In the genomic region with DNA sequence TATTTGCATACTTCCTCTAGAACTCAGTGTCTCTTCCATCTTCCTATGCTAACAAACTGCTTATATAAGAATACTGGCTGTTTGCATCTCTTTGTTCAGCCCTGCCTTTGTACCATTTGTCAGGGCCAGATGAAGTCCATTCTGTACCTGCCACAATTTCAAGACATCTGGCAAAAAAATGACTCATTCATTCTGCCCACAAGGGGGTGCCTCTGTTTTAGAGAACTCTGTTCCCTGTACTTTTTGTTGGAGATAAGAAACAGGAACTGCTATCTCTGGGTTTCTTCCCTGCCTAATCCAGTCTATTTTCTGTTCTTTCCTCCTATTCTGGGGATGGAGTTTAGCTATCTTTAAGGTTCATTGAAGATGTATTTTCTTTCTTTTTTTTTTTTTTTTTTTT, we compare ENCODE assay signal across 17 cellular contexts. TPM values are rescaled to one million over a fixed set of nuclear protein-coding genes. Genes with fewer than 3 reads are reported as not detected.
DNase-seq lines count a peak whose midpoint lies in the region; ATAC-seq and TF ChIP-seq lines count a peak whose summit lies in the region.
"Had no signal": no experiment of that assay in that cellular context is flagged by ENCODE, and none has a peak within 500 bp of the region (broad histone marks: within the 10 kb centered on the region; RNA-seq: fewer than 3 reads in every experiment).

No MANE protein-coding gene starts in this region.

- H3K9me3 ChIP-seq in adipocyte (ENCODE audit: control insufficient read depth, low read length) (peaks cover 90% of the 10 kb centered on the region), spleen (peaks cover 2 to 100% (median 100%) of the 10 kb centered on the region in 8 donors)

- H3K9me3 Mint-ChIP-seq in type B pancreatic cell, result peaks cover 13% of the 10 kb centered on the region

- H3K27me3 ChIP-seq in adipocyte (replicated peaks; ENCODE audit: control insufficient read depth, insufficient read depth, low read length) (no peaks in the 10 kb centered on the region), H7 (ENCODE audit: control insufficient read depth, insufficient read depth, low read length) (no peaks in the 10 kb centered on the region), spleen (replicated peaks in 1 of 7) (no peaks in the 10 kb centered on the region)
- H3K27me3 ChIP-seq: SJCRH30, stomach had no signal

- peak overlapping the region; percentile 55 for H3K4me3 ChIP-seq in adipocyte (ENCODE audit: low read length)
- no peak overlapping the region for H3K4me3 ChIP-seq in H7 (ENCODE audit: insufficient read depth, low read depth, low read length)
- H3K4me3 ChIP-seq in spleen, result no peak overlapping the region
- H3K4me3 ChIP-seq: SJCRH30, stomach had no signal

- DNase-seq in NCI-H82 (lab: John Stamatoyannopoulos, UW) (peak; percentile 13), NCI-H82 treated with DMSO at 0.1 percent for 48 hours (lab: John Stamatoyannopoulos, UW; ENCODE audit: unreplicated experiment) (no peak), NCI-H1105 treated with DMSO at 0.1 percent for 48 hours (lab: John Stamatoyannopoulos, UW) (peak; percentile 14), adipocyte (ENCODE audit: low read depth) (peak; percentile 4), type B pancreatic cell (ENCODE audit: extremely low spot score, unreplicated experiment) (no peak), H7 (no peak), spleen (no peak)
- DNase-seq: ACHN; activated CD4-positive, CD25-positive, alpha-beta regulatory T cell; activated CD8-positive, alpha-beta memory T cell treated with anti-CD3 and anti-CD28 coated beads, Interleukin-2, amount 50 U/mL, for 4 hours; DMS153; NCI-H1436 treated with DMSO at 0.1 percent for 48 hours; NCI-H748 treated with DMSO at 0.1 percent for 48 hours; stomach had no signal

- no peak overlapping the region for H3K27ac Mint-ChIP-seq in type B pancreatic cell
- H3K27ac Mint-ChIP-seq: activated naive CD4-positive, alpha-beta T cell treated with anti-CD3 and anti-CD28 coated beads, Interleukin-2, amount 50 U/mL, for 24 hours had no signal

- H3K36me3 ChIP-seq in adipocyte (ENCODE audit: control insufficient read depth, insufficient read depth, low read length, severe bottlenecking) (peaks cover 91% of the 10 kb centered on the region), H7 (replicated peaks; ENCODE audit: control insufficient read depth, insufficient read depth, low read length) (no peaks in the 10 kb centered on the region), spleen (peaks cover 23 to 100% (median 77%) of the 10 kb centered on the region in 6 donors)

- H3K27ac ChIP-seq in spleen, result no peak overlapping the region
- H3K27ac ChIP-seq: SJCRH30, stomach had no signal

- TF ChIP-seq CTCF in type B pancreatic cell (conservative IDR thresholded peaks at IDR 0.05), result peak; percentile 37
- no peak for TF ChIP-seq CTCF in spleen (IDR thresholded peaks at IDR 0.05 in 8 of 11, conservative IDR thresholded peaks at IDR 0.05 in 3 of 11)

- H3K4me3 Mint-ChIP-seq in type B pancreatic cell, result no peak overlapping the region
- H3K4me3 Mint-ChIP-seq: activated naive CD4-positive, alpha-beta T cell treated with anti-CD3 and anti-CD28 coated beads, Interleukin-2, amount 50 U/mL, for 24 hours had no signal

- no peak for TF ChIP-seq POLR2A in spleen (IDR thresholded peaks at IDR 0.05)

- no peak for ATAC-seq in GM21381 (IDR thresholded peaks at IDR 0.05; ENCODE audit: unreplicated experiment)

- intact Hi-C loops in spleen (cut with DNase I; ENCODE audit: low total_unique reads), result no loop called here

- H3K4me1 Mint-ChIP-seq in type B pancreatic cell (ENCODE audit: unreplicated experiment), result no peaks in the 10 kb centered on the region
- H3K4me1 Mint-ChIP-seq: activated naive CD4-positive, alpha-beta T cell treated with anti-CD3 and anti-CD28 coated beads, Interleukin-2, amount 50 U/mL, for 24 hours had no signal

- H3K27me3 Mint-ChIP-seq in type B pancreatic cell, result no peaks in the 10 kb centered on the region
- H3K27me3 Mint-ChIP-seq: activated naive CD4-positive, alpha-beta T cell treated with anti-CD3 and anti-CD28 coated beads, Interleukin-2, amount 50 U/mL, for 24 hours had no signal

- H3K9ac ChIP-seq in adipocyte (ENCODE audit: low read length), result no peak overlapping the region

- H3K4me1 ChIP-seq in adipocyte (ENCODE audit: control insufficient read depth, insufficient read depth, low read length), result no peaks in the 10 kb centered on the region
- no peaks in the 10 kb centered on the region for H3K4me1 ChIP-seq in spleen
- H3K4me1 ChIP-seq: SJCRH30, stomach had no signal

- H3K36me3 Mint-ChIP-seq in type B pancreatic cell, result peaks cover 51% of the 10 kb centered on the region

RNA-seq across cellular contexts. Expression of a gene that starts 23.0 kb away (rescaled TPM):
- 7.0 and 10.5 TPM in 2 replicates for total RNA-seq in type B pancreatic cell (ENCODE audit: low replicate concordance)
- 0.24 and 0.70 TPM in 2 replicates for total RNA-seq in H7 (2014; rRNA removed; shearing (Covaris generic))
- total RNA-seq in spleen, result 10 to 100 TPM in 6 of 7 donors, 1 to 10 TPM in 1; 9.5 to 16.8 (median 12.4) TPM
- polyA plus RNA-seq in spleen, result 1 to 10 TPM; 2.7 to 5.5 (median 3.0) TPM

RNA-seq across cellular contexts. Expression of a gene that starts 23.1 kb away (rescaled TPM):
- total RNA-seq in type B pancreatic cell (ENCODE audit: low replicate concordance) (3.6 and 3.7 TPM in 2 replicates), spleen (1 to 10 TPM; 2.7 to 4.7 (median 4.5) TPM)
- not detected in 2 replicates for total RNA-seq in H7 (2014; rRNA removed; shearing (Covaris generic))
- 1 to 10 TPM in 2 of 3 donors, under 1 TPM in 1; 0.85 to 1.3 (median 1.1) TPM for polyA plus RNA-seq in spleen

Comparison
In these comparisons a context has a peak if more than half of its experiments do, and no peak if none do; other contexts are left out.
1. DNase-seq: peak in NCI-H82 (single experiment), NCI-H1105 treated with DMSO at 0.1 percent for 48 hours (single experiment) and adipocyte (single experiment); none in NCI-H82 treated with DMSO at 0.1 percent for 48 hours (single experiment), type B pancreatic cell (single experiment), H7 (single experiment) and spleen (single experiment).